10 cellular contexts compared by ENCODE assay signal in the genomic region with DNA sequence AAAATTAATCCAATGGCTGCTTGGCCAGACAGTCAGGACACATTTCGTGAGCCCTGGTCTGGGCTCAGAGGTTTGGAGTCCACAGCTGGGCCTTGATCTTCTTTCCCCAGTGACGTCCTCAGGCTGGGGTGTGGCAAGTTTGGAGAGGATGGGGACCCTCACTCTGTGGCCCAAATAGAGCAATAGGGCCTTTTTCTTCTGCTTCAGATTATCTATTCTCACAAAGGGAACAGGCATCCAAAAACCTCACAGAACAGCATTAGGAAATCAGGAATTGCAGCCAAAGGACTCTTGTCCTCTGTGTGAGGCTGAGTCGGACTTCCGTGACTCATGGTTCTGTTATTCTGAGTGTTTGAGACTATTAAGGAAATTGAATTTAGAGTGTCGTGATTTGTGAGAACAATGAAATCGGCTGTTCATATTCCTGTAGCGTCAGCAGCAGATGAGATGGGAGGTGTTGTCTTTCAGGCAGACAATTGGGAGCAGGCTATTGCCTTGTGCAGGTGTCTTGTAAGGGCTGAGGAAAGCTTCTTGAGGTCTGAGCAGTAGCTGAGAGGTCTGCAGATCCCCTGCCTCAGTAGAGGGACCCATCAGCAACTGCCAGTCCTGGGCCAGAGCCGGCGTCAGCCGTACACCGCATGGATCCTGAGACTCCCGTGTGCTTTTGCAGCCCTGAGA.
DNase-seq lines count a peak whose midpoint lies in the region; ATAC-seq, FAIRE-seq and TF ChIP-seq lines count a peak whose summit lies in the region.
"Had no signal": no experiment of that assay in that cellular context is flagged by ENCODE, and none has a peak within 500 bp of the region (broad histone marks: within the 10 kb centered on the region; RNA-seq: fewer than 3 reads in every experiment).

No MANE protein-coding gene starts in this region.

- POLR2A ChIA-PET in activated CD8-positive, alpha-beta T cell treated with anti-CD3 and anti-CD28 coated beads, Interleukin-2, amount 10 ng/mL, durations not matched to agents 7 days and 5 days (lab: Charles Lee), result no interaction called here

- H3K36me3 ChIP-seq in kidney (ENCODE audit: control insufficient read depth in 1 of 2, insufficient read depth in 2 of 2, low read length in 2 of 2), result no peaks in the 10 kb centered on the region
- no peaks in the 10 kb centered on the region for H3K36me3 ChIP-seq in stomach smooth muscle (ENCODE audit: control insufficient read depth in 2 of 2, insufficient read depth in 2 of 2, low read length in 2 of 2)

- H3K4me3 ChIP-seq in kidney (ENCODE audit: low read length in 2 of 2), result no peak overlapping the region
- peak overlapping the region in 1 of 2 donors; percentile 15 for H3K4me3 ChIP-seq in stomach smooth muscle (ENCODE audit: low read length in 2 of 2)

- FAIRE-seq in kidney (lab: Jason Lieb, UNC), result no peak
- FAIRE-seq: GM18507 had no signal

- H3K4me1 ChIP-seq in kidney (ENCODE audit: control insufficient read depth in 1 of 2, insufficient read depth in 1 of 2, low read depth in 1 of 2, low read length in 2 of 2) (peaks cover 0 to 28% of the 10 kb centered on the region in 2 donors), stomach smooth muscle (ENCODE audit: control insufficient read depth, insufficient read depth, low read length) (peaks cover 51% of the 10 kb centered on the region)

- peak overlapping the region; percentile 44 to 78 for H3K27ac ChIP-seq in kidney (ENCODE audit: low read depth in 2 of 2, low read length in 2 of 2)
- H3K27ac ChIP-seq in stomach smooth muscle (ENCODE audit: low read length), result peak overlapping the region; percentile 70

- H3K27me3 Mint-ChIP-seq in HFFc6 (ENCODE audit: insufficient read depth) (peaks cover 13% of the 10 kb centered on the region), brain (no peaks in the 10 kb centered on the region)
- peaks cover 4% of the 10 kb centered on the region for H3K27me3 Mint-ChIP-seq in activated CD8-positive, alpha-beta T cell treated with anti-CD3 and anti-CD28 coated beads, Interleukin-2, amount 10 ng/mL, durations not matched to agents 7 days and 5 days (ENCODE audit: low read depth)

- ATAC-seq in activated CD8-positive, alpha-beta T cell treated with anti-CD3 and anti-CD28 coated beads, Interleukin-2, amount 10 ng/mL, durations not matched to agents 7 days and 5 days, result no peak
- ATAC-seq in HG03025 (IDR thresholded peaks at IDR 0.05; ENCODE audit: low FRiP score, unreplicated experiment) (no peak), HG02938 (IDR thresholded peaks at IDR 0.05; ENCODE audit: unreplicated experiment) (no peak)

- H3K4me3 Mint-ChIP-seq in HFFc6 (peak overlapping the region; percentile 28), brain (peak overlapping the region in 2 of 5 experiments; percentile 2 to 5)
- H3K4me3 Mint-ChIP-seq in activated CD8-positive, alpha-beta T cell treated with anti-CD3 and anti-CD28 coated beads, Interleukin-2, amount 10 ng/mL, durations not matched to agents 7 days and 5 days, result no peak overlapping the region

- intact Hi-C loops in kidney (cut with DNase I), result no loop called here

- H3K36me3 Mint-ChIP-seq in HFFc6 (ENCODE audit: low read depth) (no peaks in the 10 kb centered on the region), brain (no peaks in the 10 kb centered on the region)
- no peaks in the 10 kb centered on the region for H3K36me3 Mint-ChIP-seq in activated CD8-positive, alpha-beta T cell treated with anti-CD3 and anti-CD28 coated beads, Interleukin-2, amount 10 ng/mL, durations not matched to agents 7 days and 5 days (ENCODE audit: low read depth)

- H3K9me3 ChIP-seq in kidney (ENCODE audit: control insufficient read depth in 1 of 2, low read length in 2 of 2), result no peaks in the 10 kb centered on the region
- H3K9me3 ChIP-seq in stomach smooth muscle (ENCODE audit: control insufficient read depth in 2 of 2, low read length in 2 of 2), result no peaks in the 10 kb centered on the region

- H3K4me1 Mint-ChIP-seq in HFFc6 (ENCODE audit: low read depth) (peaks cover 57% of the 10 kb centered on the region), brain (peaks cover 76% of the 10 kb centered on the region)
- H3K4me1 Mint-ChIP-seq in activated CD8-positive, alpha-beta T cell treated with anti-CD3 and anti-CD28 coated beads, Interleukin-2, amount 10 ng/mL, durations not matched to agents 7 days and 5 days (ENCODE audit: low read depth), result peaks cover 16% of the 10 kb centered on the region

- DNase-seq in HFFc6, result peak; percentile 83
- DNase-seq in kidney, result no peak
- no peak for DNase-seq in activated CD8-positive, alpha-beta T cell treated with anti-CD3 and anti-CD28 coated beads, Interleukin-2, amount 10 ng/mL, durations not matched to agents 7 days and 5 days
- no peak for DNase-seq in SHP77 (lab: John Stamatoyannopoulos, UW)
- DNase-seq: stimulated activated CD4-positive, alpha-beta T cell treated with anti-CD3 and anti-CD28 coated beads, Interleukin-1b, Interleukin-23, amount 100 ng/mL, for 48 hours had no signal

- H3K27ac Mint-ChIP-seq in HFFc6, result peak overlapping the region; percentile 88
- H3K27ac Mint-ChIP-seq in brain, result peak overlapping the region in 4 of 5 experiments; percentile 53 to 89 (median 72)
- H3K27ac Mint-ChIP-seq in activated CD8-positive, alpha-beta T cell treated with anti-CD3 and anti-CD28 coated beads, Interleukin-2, amount 10 ng/mL, durations not matched to agents 7 days and 5 days, result no peak overlapping the region

- CTCF ChIA-PET in activated CD8-positive, alpha-beta T cell treated with anti-CD3 and anti-CD28 coated beads, Interleukin-2, amount 10 ng/mL, durations not matched to agents 7 days and 5 days (lab: Charles Lee), result no interaction called here

- no peaks in the 10 kb centered on the region for H3K27me3 ChIP-seq in stomach smooth muscle (ENCODE audit: control insufficient read depth in 1 of 2, insufficient read depth in 2 of 2, low read length in 2 of 2)

- TF ChIP-seq CTCF in HFFc6 (IDR thresholded peaks at IDR 0.05) (no peak), brain (conservative IDR thresholded peaks at IDR 0.05) (no peak), kidney (IDR thresholded peaks at IDR 0.05; ENCODE audit: borderline replicate concordance, extremely low read depth, insufficient read depth) (no peak)

- H3K9me3 Mint-ChIP-seq in HFFc6, result no peaks in the 10 kb centered on the region
- no peaks in the 10 kb centered on the region for H3K9me3 Mint-ChIP-seq in brain
- H3K9me3 Mint-ChIP-seq in activated CD8-positive, alpha-beta T cell treated with anti-CD3 and anti-CD28 coated beads, Interleukin-2, amount 10 ng/mL, durations not matched to agents 7 days and 5 days (ENCODE audit: insufficient read depth), result no peaks in the 10 kb centered on the region

- H3K9ac ChIP-seq in kidney (ENCODE audit: low read length in 2 of 2) (no peak overlapping the region), stomach smooth muscle (ENCODE audit: low read length in 2 of 2) (peak overlapping the region; percentile 1 to 29)

Comparison
In these comparisons a context has a peak if more than half of its experiments do, and no peak if none do; other contexts are left out.
1. H3K9ac ChIP-seq: peak in stomach smooth muscle (2 of 2); none in kidney (0 of 2).